Comparison of ENCODE assay signal across 1 cellular context in the genomic region with DNA sequence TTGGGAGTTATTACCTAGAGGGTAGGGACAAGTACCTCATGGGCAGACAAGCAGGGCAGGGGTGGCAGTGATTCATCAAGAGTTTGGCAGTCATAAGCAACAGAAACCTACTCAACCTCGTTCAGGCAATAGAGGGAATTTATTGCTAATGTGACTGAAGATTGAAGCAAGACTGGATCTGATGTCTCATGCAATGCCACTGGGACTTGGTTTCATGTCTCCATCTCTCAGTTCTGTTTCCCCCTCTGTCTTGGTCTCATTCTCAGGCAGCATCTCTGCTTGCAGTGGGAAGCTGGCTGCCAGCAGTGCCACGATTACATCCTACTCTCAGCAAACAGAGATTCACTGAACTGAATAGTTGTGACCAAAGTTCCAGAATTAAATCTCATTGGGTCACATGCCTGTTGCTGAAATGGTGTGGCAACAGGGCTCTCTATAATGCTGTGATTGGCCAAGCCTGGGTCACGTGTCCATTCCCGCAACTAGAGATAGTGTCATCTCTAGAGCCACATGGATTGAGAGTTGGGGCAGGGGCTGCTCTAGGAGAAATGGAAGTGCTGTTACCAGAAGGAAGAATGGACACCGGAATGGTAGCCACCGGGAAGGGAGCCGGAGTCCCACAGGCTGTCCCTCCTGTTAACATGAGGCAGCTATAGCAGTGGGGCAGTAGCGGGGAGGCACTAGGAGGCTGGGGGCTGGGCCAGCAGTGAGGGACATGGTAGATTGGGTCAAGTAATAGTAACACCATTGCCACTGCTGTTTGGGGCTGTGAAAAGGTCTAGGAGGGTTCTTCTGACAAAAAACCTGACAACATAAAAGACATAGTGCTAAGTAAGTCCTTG.
TF ChIP-seq lines count a peak whose summit lies in the region.

No MANE protein-coding gene starts in this region.

TF ChIP-seq in K562, 482 proteins besides CTCF, POLR2A, EP300 and RAD21 (continues in another document):
- peak; percentile 62; the same call in 1 of the 2 replicates for TF ChIP-seq HDGF (IDR thresholded peaks at IDR 0.05)
- no peak for TF ChIP-seq ZNF79 (CRISPR knock-in tag; IDR thresholded peaks at IDR 0.05; ENCODE audit: low read depth)
- peak; percentile 79 for TF ChIP-seq SMAD4 (CRISPR knock-in tag; conservative IDR thresholded peaks at IDR 0.05)
- no peak for TF ChIP-seq ATF1 (CRISPR knock-in tag; IDR thresholded peaks at IDR 0.05)
- TF ChIP-seq ATF1 (tag; IDR thresholded peaks at IDR 0.05), result peak; percentile 56
- TF ChIP-seq U2AF1 (optimal IDR thresholded peaks at IDR 0.05; ENCODE audit: low read depth, low read length), result no peak
- peak; percentile 56; the same call in 1 of the 2 replicates for TF ChIP-seq RNF2 (IDR thresholded peaks at IDR 0.05)
- 0 out of 2 replicates have a peak, but pooled peaks have one; percentile 29 for TF ChIP-seq CREM (IDR thresholded peaks at IDR 0.05; ENCODE audit: low read depth)
- TF ChIP-seq ZNF347 (CRISPR knock-in tag; IDR thresholded peaks at IDR 0.05; ENCODE audit: low read depth), result no peak
- peak; percentile 77 for TF ChIP-seq FOS (IDR thresholded peaks at IDR 0.05; ENCODE audit: extremely low read depth, insufficient read length)
- peak; percentile 35 for TF ChIP-seq PML (IDR thresholded peaks at IDR 0.05; ENCODE audit: low read length)
- no peak for TF ChIP-seq TCFL5 (CRISPR knock-in tag; conservative IDR thresholded peaks at IDR 0.05)
- TF ChIP-seq BCL6 (CRISPR knock-in tag; IDR thresholded peaks at IDR 0.05), result no peak
- TF ChIP-seq, protein P1, sequence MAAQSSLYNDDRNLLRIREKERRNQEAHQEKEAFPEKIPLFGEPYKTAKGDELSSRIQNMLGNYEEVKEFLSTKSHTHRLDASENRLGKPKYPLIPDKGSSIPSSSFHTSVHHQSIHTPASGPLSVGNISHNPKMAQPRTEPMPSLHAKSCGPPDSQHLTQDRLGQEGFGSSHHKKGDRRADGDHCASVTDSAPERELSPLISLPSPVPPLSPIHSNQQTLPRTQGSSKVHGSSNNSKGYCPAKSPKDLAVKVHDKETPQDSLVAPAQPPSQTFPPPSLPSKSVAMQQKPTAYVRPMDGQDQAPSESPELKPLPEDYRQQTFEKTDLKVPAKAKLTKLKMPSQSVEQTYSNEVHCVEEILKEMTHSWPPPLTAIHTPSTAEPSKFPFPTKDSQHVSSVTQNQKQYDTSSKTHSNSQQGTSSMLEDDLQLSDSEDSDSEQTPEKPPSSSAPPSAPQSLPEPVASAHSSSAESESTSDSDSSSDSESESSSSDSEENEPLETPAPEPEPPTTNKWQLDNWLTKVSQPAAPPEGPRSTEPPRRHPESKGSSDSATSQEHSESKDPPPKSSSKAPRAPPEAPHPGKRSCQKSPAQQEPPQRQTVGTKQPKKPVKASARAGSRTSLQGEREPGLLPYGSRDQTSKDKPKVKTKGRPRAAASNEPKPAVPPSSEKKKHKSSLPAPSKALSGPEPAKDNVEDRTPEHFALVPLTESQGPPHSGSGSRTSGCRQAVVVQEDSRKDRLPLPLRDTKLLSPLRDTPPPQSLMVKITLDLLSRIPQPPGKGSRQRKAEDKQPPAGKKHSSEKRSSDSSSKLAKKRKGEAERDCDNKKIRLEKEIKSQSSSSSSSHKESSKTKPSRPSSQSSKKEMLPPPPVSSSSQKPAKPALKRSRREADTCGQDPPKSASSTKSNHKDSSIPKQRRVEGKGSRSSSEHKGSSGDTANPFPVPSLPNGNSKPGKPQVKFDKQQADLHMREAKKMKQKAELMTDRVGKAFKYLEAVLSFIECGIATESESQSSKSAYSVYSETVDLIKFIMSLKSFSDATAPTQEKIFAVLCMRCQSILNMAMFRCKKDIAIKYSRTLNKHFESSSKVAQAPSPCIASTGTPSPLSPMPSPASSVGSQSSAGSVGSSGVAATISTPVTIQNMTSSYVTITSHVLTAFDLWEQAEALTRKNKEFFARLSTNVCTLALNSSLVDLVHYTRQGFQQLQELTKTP (IDR thresholded peaks at IDR 0.05; ENCODE audit: low read depth in 1 of 2, partially characterized antibody in 2 of 2), result peak in 1 of 2 experiments; percentile 40
- no peak for TF ChIP-seq NEUROD1 (IDR thresholded peaks at IDR 0.05; ENCODE audit: borderline replicate concordance, low read depth, low read length, partially characterized antibody)
- TF ChIP-seq, protein P2, sequence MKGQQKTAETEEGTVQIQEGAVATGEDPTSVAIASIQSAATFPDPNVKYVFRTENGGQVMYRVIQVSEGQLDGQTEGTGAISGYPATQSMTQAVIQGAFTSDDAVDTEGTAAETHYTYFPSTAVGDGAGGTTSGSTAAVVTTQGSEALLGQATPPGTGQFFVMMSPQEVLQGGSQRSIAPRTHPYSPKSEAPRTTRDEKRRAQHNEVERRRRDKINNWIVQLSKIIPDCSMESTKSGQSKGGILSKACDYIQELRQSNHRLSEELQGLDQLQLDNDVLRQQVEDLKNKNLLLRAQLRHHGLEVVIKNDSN (CRISPR knock-in tag; IDR thresholded peaks at IDR 0.05), result peak; percentile 99
- TF ChIP-seq, protein P3, sequence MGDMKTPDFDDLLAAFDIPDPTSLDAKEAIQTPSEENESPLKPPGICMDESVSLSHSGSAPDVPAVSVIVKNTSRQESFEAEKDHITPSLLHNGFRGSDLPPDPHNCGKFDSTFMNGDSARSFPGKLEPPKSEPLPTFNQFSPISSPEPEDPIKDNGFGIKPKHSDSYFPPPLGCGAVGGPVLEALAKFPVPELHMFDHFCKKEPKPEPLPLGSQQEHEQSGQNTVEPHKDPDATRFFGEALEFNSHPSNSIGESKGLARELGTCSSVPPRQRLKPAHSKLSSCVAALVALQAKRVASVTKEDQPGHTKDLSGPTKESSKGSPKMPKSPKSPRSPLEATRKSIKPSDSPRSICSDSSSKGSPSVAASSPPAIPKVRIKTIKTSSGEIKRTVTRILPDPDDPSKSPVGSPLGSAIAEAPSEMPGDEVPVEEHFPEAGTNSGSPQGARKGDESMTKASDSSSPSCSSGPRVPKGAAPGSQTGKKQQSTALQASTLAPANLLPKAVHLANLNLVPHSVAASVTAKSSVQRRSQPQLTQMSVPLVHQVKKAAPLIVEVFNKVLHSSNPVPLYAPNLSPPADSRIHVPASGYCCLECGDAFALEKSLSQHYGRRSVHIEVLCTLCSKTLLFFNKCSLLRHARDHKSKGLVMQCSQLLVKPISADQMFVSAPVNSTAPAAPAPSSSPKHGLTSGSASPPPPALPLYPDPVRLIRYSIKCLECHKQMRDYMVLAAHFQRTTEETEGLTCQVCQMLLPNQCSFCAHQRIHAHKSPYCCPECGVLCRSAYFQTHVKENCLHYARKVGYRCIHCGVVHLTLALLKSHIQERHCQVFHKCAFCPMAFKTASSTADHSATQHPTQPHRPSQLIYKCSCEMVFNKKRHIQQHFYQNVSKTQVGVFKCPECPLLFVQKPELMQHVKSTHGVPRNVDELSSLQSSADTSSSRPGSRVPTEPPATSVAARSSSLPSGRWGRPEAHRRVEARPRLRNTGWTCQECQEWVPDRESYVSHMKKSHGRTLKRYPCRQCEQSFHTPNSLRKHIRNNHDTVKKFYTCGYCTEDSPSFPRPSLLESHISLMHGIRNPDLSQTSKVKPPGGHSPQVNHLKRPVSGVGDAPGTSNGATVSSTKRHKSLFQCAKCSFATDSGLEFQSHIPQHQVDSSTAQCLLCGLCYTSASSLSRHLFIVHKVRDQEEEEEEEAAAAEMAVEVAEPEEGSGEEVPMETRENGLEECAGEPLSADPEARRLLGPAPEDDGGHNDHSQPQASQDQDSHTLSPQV (IDR thresholded peaks at IDR 0.05), result peak; percentile 97
- TF ChIP-seq ZNF41 (CRISPR knock-in tag; conservative IDR thresholded peaks at IDR 0.05), result 0 out of 2 replicates have a peak, but pooled peaks have one; percentile 8
- 0 out of 2 replicates have a peak, but pooled peaks have one; percentile 18 for TF ChIP-seq SMARCA4 (IDR thresholded peaks at IDR 0.05)
- TF ChIP-seq BRD9 (IDR thresholded peaks at IDR 0.05; ENCODE audit: low read depth, partially characterized antibody), result peak; percentile 6
- TF ChIP-seq, protein P4, sequence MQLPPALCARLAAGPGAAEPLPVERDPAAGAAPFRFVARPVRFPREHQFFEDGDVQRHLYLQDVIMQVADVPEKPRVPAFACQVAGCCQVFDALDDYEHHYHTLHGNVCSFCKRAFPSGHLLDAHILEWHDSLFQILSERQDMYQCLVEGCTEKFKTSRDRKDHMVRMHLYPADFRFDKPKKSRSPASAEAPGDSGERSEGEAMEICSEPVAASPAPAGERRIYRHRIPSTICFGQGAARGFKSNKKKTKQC (CRISPR knock-in tag; IDR thresholded peaks at IDR 0.05), result no peak
- peak; percentile 24; the same call in 1 of the 2 replicates for TF ChIP-seq CBFA2T3 (IDR thresholded peaks at IDR 0.05)
- peak; percentile 4 for TF ChIP-seq MEIS2 (IDR thresholded peaks at IDR 0.05; ENCODE audit: partially characterized antibody)
- TF ChIP-seq, protein P5, sequence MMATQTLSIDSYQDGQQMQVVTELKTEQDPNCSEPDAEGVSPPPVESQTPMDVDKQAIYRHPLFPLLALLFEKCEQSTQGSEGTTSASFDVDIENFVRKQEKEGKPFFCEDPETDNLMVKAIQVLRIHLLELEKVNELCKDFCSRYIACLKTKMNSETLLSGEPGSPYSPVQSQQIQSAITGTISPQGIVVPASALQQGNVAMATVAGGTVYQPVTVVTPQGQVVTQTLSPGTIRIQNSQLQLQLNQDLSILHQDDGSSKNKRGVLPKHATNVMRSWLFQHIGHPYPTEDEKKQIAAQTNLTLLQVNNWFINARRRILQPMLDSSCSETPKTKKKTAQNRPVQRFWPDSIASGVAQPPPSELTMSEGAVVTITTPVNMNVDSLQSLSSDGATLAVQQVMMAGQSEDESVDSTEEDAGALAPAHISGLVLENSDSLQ (IDR thresholded peaks at IDR 0.05), result peak; percentile 16; the same call in 1 of the 2 replicates
- TF ChIP-seq EP400 (IDR thresholded peaks at IDR 0.05), result peak; percentile 85
- no peak for TF ChIP-seq GTF2F1 (IDR thresholded peaks at IDR 0.05; ENCODE audit: low read depth, low read length)
- TF ChIP-seq, protein P6, sequence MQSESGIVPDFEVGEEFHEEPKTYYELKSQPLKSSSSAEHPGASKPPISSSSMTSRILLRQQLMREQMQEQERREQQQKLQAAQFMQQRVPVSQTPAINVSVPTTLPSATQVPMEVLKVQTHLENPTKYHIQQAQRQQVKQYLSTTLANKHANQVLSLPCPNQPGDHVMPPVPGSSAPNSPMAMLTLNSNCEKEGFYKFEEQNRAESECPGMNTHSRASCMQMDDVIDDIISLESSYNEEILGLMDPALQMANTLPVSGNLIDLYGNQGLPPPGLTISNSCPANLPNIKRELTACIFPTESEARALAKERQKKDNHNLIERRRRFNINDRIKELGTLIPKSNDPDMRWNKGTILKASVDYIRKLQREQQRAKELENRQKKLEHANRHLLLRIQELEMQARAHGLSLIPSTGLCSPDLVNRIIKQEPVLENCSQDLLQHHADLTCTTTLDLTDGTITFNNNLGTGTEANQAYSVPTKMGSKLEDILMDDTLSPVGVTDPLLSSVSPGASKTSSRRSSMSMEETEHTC (IDR thresholded peaks at IDR 0.05), result peak; percentile 73; the same call in 1 of the 2 replicates
- no peak for TF ChIP-seq NCOA2 (IDR thresholded peaks at IDR 0.05; ENCODE audit: partially characterized antibody in 2 of 2)
- TF ChIP-seq, protein P7, sequence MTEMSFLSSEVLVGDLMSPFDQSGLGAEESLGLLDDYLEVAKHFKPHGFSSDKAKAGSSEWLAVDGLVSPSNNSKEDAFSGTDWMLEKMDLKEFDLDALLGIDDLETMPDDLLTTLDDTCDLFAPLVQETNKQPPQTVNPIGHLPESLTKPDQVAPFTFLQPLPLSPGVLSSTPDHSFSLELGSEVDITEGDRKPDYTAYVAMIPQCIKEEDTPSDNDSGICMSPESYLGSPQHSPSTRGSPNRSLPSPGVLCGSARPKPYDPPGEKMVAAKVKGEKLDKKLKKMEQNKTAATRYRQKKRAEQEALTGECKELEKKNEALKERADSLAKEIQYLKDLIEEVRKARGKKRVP (CRISPR knock-in tag; IDR thresholded peaks at IDR 0.05), result peak; percentile 53; the same call in 1 of the 2 replicates
- peak in 1 of 2 experiments; percentile 82; a peak in 2 of 3 replicates for TF ChIP-seq CBX3 (IDR thresholded peaks at IDR 0.05; ENCODE audit: borderline replicate concordance in 1 of 2, low read length in 2 of 2)
- TF ChIP-seq, protein P8, sequence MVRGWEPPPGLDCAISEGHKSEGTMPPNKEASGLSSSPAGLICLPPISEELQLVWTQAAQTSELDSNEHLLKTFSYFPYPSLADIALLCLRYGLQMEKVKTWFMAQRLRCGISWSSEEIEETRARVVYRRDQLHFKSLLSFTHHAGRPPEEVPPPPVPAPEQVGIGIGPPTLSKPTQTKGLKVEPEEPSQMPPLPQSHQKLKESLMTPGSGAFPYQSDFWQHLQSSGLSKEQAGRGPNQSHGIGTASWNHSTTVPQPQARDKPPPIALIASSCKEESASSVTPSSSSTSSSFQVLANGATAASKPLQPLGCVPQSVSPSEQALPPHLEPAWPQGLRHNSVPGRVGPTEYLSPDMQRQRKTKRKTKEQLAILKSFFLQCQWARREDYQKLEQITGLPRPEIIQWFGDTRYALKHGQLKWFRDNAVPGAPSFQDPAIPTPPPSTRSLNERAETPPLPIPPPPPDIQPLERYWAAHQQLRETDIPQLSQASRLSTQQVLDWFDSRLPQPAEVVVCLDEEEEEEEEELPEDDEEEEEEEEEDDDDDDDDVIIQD (CRISPR knock-in tag; IDR thresholded peaks at IDR 0.05), result 0 out of 2 replicates have a peak, but pooled peaks have one; percentile 35
- no peak for TF ChIP-seq PURB (CRISPR knock-in tag; IDR thresholded peaks at IDR 0.05; ENCODE audit: low read depth)
- TF ChIP-seq, protein P9, sequence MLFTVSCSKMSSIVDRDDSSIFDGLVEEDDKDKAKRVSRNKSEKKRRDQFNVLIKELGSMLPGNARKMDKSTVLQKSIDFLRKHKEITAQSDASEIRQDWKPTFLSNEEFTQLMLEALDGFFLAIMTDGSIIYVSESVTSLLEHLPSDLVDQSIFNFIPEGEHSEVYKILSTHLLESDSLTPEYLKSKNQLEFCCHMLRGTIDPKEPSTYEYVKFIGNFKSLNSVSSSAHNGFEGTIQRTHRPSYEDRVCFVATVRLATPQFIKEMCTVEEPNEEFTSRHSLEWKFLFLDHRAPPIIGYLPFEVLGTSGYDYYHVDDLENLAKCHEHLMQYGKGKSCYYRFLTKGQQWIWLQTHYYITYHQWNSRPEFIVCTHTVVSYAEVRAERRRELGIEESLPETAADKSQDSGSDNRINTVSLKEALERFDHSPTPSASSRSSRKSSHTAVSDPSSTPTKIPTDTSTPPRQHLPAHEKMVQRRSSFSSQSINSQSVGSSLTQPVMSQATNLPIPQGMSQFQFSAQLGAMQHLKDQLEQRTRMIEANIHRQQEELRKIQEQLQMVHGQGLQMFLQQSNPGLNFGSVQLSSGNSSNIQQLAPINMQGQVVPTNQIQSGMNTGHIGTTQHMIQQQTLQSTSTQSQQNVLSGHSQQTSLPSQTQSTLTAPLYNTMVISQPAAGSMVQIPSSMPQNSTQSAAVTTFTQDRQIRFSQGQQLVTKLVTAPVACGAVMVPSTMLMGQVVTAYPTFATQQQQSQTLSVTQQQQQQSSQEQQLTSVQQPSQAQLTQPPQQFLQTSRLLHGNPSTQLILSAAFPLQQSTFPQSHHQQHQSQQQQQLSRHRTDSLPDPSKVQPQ (CRISPR knock-in tag; IDR thresholded peaks at IDR 0.05; ENCODE audit: borderline replicate concordance), result peak; percentile 42; the same call in 1 of the 2 replicates
- no peak for TF ChIP-seq NR2C2 (CRISPR knock-in tag; IDR thresholded peaks at IDR 0.05)
- peak; percentile 36; the same call in 1 of the 2 replicates for TF ChIP-seq NR2C2 (tag; IDR thresholded peaks at IDR 0.05)
- TF ChIP-seq, protein P10, sequence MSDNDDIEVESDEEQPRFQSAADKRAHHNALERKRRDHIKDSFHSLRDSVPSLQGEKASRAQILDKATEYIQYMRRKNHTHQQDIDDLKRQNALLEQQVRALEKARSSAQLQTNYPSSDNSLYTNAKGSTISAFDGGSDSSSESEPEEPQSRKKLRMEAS (CRISPR knock-in tag; IDR thresholded peaks at IDR 0.05), result peak; percentile 90
- 0 out of 2 replicates have a peak, but pooled peaks have one; percentile 67 for TF ChIP-seq ZNF830 (CRISPR knock-in tag; IDR thresholded peaks at IDR 0.05)
- TF ChIP-seq L3MBTL2 (IDR thresholded peaks at IDR 0.05), result peak; percentile 98
- TF ChIP-seq SAP30 (IDR thresholded peaks at IDR 0.05; ENCODE audit: borderline replicate concordance, insufficient read depth, low read depth, low read length, poor library complexity, severe bottlenecking), result no peak
- TF ChIP-seq HSF4 (CRISPR knock-in tag; IDR thresholded peaks at IDR 0.05; ENCODE audit: borderline replicate concordance), result 0 out of 2 replicates have a peak, but pooled peaks have one; percentile 4
